In the genomic region with DNA sequence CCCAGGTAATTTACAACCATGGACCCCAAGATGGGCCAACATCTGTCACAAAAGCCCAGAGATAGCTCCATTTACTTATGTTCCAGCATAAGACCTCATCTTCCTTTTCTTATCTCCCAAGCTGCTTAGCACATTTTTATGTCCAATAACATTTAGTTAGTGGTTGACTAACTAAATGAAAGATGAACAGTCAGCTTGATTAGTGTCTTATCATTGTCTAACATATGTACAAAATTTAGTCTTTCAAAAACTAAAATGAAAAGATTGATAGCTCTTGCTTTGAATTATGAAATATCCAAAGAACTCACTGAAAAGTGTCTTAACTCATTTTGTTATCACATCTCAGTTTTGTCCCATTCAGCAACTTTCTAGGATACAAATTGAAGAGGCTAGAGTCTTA, we compare ENCODE assay signal across 1 cellular context.
A peak's percentile ranks its signal among the peaks of the same experiment; 100 is the strongest.
TF ChIP-seq lines count a peak whose summit lies in the region.

No MANE protein-coding gene starts in this region.

TF ChIP-seq in K562, 482 proteins besides CTCF, POLR2A, EP300 and RAD21 (continued from another document):
- TF ChIP-seq NCOR1 (IDR thresholded peaks at IDR 0.05) = peak; percentile 62
- peak; percentile 55 for TF ChIP-seq FOSL1 (tag; conservative IDR thresholded peaks at IDR 0.05)
- TF ChIP-seq HDAC2 (IDR thresholded peaks at IDR 0.05) = 0 out of 2 replicates have a peak, but pooled peaks have one; percentile 21
- no peak for TF ChIP-seq NR3C1 (CRISPR knock-in tag; IDR thresholded peaks at IDR 0.05)
- TF ChIP-seq C11orf30 (IDR thresholded peaks at IDR 0.05; ENCODE audit: low read depth) = peak; percentile 64; the same call in 1 of the 2 replicates
- peak; percentile 58; the same call in 1 of the 2 replicates for TF ChIP-seq GATA2 (CRISPR knock-in tag; IDR thresholded peaks at IDR 0.05)
- TF ChIP-seq CBFA2T2 (conservative IDR thresholded peaks at IDR 0.05) = peak; percentile 77
- TF ChIP-seq SMARCE1 (IDR thresholded peaks at IDR 0.05) = peak; percentile 72; the same call in 1 of the 2 replicates
- no peak for TF ChIP-seq ZNF165 (CRISPR knock-in tag; IDR thresholded peaks at IDR 0.05; ENCODE audit: borderline replicate concordance)
- TF ChIP-seq, protein P1, sequence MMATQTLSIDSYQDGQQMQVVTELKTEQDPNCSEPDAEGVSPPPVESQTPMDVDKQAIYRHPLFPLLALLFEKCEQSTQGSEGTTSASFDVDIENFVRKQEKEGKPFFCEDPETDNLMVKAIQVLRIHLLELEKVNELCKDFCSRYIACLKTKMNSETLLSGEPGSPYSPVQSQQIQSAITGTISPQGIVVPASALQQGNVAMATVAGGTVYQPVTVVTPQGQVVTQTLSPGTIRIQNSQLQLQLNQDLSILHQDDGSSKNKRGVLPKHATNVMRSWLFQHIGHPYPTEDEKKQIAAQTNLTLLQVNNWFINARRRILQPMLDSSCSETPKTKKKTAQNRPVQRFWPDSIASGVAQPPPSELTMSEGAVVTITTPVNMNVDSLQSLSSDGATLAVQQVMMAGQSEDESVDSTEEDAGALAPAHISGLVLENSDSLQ (IDR thresholded peaks at IDR 0.05) = peak; percentile 61; the same call in 1 of the 2 replicates
- no peak for TF ChIP-seq MAZ (CRISPR knock-in tag; conservative IDR thresholded peaks at IDR 0.05 in 1 of 2, IDR thresholded peaks at IDR 0.05 in 1 of 2)
- TF ChIP-seq, protein P2, sequence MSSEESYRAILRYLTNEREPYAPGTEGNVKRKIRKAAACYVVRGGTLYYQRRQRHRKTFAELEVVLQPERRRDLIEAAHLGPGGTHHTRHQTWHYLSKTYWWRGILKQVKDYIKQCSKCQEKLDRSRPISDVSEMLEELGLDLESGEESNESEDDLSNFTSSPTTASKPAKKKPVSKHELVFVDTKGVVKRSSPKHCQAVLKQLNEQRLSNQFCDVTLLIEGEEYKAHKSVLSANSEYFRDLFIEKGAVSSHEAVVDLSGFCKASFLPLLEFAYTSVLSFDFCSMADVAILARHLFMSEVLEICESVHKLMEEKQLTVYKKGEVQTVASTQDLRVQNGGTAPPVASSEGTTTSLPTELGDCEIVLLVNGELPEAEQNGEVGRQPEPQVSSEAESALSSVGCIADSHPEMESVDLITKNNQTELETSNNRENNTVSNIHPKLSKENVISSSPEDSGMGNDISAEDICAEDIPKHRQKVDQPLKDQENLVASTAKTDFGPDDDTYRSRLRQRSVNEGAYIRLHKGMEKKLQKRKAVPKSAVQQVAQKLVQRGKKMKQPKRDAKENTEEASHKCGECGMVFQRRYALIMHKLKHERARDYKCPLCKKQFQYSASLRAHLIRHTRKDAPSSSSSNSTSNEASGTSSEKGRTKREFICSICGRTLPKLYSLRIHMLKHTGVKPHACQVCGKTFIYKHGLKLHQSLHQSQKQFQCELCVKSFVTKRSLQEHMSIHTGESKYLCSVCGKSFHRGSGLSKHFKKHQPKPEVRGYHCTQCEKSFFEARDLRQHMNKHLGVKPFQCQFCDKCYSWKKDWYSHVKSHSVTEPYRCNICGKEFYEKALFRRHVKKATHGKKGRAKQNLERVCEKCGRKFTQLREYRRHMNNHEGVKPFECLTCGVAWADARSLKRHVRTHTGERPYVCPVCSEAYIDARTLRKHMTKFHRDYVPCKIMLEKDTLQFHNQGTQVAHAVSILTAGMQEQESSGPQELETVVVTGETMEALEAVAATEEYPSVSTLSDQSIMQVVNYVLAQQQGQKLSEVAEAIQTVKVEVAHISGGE (CRISPR knock-in tag; IDR thresholded peaks at IDR 0.05) = 0 out of 6 replicates have a peak, but pooled peaks of 1 of the 3 experiments have one; percentile 33
- TF ChIP-seq ZNF347 (CRISPR knock-in tag; IDR thresholded peaks at IDR 0.05; ENCODE audit: low read depth) = no peak
- peak; percentile 78 for TF ChIP-seq MAFG (tag; conservative IDR thresholded peaks at IDR 0.05)
- TF ChIP-seq MAFK (IDR thresholded peaks at IDR 0.05; ENCODE audit: low read length) = peak; percentile 15; the same call in 1 of the 2 replicates
- TF ChIP-seq, protein P3, sequence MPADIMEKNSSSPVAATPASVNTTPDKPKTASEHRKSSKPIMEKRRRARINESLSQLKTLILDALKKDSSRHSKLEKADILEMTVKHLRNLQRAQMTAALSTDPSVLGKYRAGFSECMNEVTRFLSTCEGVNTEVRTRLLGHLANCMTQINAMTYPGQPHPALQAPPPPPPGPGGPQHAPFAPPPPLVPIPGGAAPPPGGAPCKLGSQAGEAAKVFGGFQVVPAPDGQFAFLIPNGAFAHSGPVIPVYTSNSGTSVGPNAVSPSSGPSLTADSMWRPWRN (IDR thresholded peaks at IDR 0.05; ENCODE audit: low read depth) = peak; percentile 24; the same call in 1 of the 2 replicates
- no peak for TF ChIP-seq CEBPG (CRISPR knock-in tag; IDR thresholded peaks at IDR 0.05)
- peak in 1 of 2 experiments; percentile 75; a peak in 2 of 4 replicates for TF ChIP-seq CEBPG (tag; conservative IDR thresholded peaks at IDR 0.05 in 1 of 2, IDR thresholded peaks at IDR 0.05 in 1 of 2)
- TF ChIP-seq MTA2 (IDR thresholded peaks at IDR 0.05; ENCODE audit: low read depth) = peak; percentile 63
- peak; percentile 66 for TF ChIP-seq CEBPB (tag; IDR thresholded peaks at IDR 0.05)
- TF ChIP-seq, protein P4, sequence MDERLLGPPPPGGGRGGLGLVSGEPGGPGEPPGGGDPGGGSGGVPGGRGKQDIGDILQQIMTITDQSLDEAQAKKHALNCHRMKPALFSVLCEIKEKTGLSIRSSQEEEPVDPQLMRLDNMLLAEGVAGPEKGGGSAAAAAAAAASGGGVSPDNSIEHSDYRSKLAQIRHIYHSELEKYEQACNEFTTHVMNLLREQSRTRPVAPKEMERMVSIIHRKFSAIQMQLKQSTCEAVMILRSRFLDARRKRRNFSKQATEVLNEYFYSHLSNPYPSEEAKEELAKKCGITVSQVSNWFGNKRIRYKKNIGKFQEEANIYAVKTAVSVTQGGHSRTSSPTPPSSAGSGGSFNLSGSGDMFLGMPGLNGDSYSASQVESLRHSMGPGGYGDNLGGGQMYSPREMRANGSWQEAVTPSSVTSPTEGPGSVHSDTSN (CRISPR knock-in tag; IDR thresholded peaks at IDR 0.05; ENCODE audit: low read depth) = no peak
- TF ChIP-seq, protein P4 (tag; conservative IDR thresholded peaks at IDR 0.05; ENCODE audit: low read depth) = peak; percentile 91
- peak; percentile 83 for TF ChIP-seq TAL1 (IDR thresholded peaks at IDR 0.05)
- TF ChIP-seq TRIM24 (IDR thresholded peaks at IDR 0.05) = peak in 1 of 2 experiments; percentile 57; a peak in 1 of 4 replicates
- TF ChIP-seq RCOR1 (IDR thresholded peaks at IDR 0.05; ENCODE audit: borderline replicate concordance in 1 of 2, low read depth in 2 of 2, low read length in 2 of 2) = peak in 1 of 2 experiments; percentile 53; a peak in 1 of 4 replicates
- peak; percentile 77; the same call in 1 of the 2 replicates for TF ChIP-seq DPF2 (IDR thresholded peaks at IDR 0.05)
- TF ChIP-seq OTX1 (CRISPR knock-in tag; IDR thresholded peaks at IDR 0.05) = no peak
- peak; percentile 87 for TF ChIP-seq ARID1B (IDR thresholded peaks at IDR 0.05)
- peak; percentile 86 for TF ChIP-seq TCF3 (CRISPR knock-in tag; IDR thresholded peaks at IDR 0.05)
- peak; percentile 72; the same call in 1 of the 2 replicates for TF ChIP-seq SMARCA4 (IDR thresholded peaks at IDR 0.05)
- TF ChIP-seq ESRRA (IDR thresholded peaks at IDR 0.05; ENCODE audit: borderline replicate concordance, low read depth) = no peak
- TF ChIP-seq TEAD4 (IDR thresholded peaks at IDR 0.05; ENCODE audit: low read length) = peak; percentile 85
- no peak for TF ChIP-seq TEAD4 (CRISPR knock-in tag; IDR thresholded peaks at IDR 0.05; ENCODE audit: borderline replicate concordance)
- no peak for TF ChIP-seq MCM3 (IDR thresholded peaks at IDR 0.05)
- TF ChIP-seq SOX6 (IDR thresholded peaks at IDR 0.05) = 0 out of 2 replicates have a peak, but pooled peaks have one; percentile 32
- TF ChIP-seq, protein P5, sequence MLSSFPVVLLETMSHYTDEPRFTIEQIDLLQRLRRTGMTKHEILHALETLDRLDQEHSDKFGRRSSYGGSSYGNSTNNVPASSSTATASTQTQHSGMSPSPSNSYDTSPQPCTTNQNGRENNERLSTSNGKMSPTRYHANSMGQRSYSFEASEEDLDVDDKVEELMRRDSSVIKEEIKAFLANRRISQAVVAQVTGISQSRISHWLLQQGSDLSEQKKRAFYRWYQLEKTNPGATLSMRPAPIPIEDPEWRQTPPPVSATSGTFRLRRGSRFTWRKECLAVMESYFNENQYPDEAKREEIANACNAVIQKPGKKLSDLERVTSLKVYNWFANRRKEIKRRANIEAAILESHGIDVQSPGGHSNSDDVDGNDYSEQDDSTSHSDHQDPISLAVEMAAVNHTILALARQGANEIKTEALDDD (IDR thresholded peaks at IDR 0.05) = peak; percentile 59; the same call in 1 of the 2 replicates
- peak; percentile 95 for TF ChIP-seq MEIS2 (IDR thresholded peaks at IDR 0.05; ENCODE audit: partially characterized antibody)
- TF ChIP-seq MECOM (CRISPR knock-in tag; IDR thresholded peaks at IDR 0.05) = 0 out of 2 replicates have a peak, but pooled peaks have one; percentile 31
- TF ChIP-seq, protein P6, sequence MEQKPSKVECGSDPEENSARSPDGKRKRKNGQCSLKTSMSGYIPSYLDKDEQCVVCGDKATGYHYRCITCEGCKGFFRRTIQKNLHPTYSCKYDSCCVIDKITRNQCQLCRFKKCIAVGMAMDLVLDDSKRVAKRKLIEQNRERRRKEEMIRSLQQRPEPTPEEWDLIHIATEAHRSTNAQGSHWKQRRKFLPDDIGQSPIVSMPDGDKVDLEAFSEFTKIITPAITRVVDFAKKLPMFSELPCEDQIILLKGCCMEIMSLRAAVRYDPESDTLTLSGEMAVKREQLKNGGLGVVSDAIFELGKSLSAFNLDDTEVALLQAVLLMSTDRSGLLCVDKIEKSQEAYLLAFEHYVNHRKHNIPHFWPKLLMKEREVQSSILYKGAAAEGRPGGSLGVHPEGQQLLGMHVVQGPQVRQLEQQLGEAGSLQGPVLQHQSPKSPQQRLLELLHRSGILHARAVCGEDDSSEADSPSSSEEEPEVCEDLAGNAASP (IDR thresholded peaks at IDR 0.05) = no peak
